ENCODE assay signal across 1 cellular context in the genomic region with DNA sequence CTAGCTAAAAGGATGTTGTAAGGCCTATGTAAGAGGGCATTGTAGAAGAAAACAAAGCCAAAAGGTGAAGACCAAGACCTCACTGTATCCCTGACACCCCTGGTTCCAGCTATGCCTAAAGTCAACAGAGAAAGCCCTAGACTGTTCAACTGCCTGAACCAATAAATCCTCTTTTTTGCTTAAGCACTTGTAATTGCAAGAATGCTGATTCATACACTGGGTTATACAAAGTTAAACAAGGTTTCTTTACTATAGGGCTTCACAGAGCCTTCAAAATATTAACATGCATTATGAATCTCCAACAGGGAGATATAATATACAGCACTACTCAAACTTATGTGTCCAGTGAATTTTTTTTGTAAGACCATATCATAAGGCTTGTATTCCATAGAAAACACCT.
TF ChIP-seq lines count a peak whose summit lies in the region.

No MANE protein-coding gene starts in this region.

TF ChIP-seq in WTC11, 78 proteins besides CTCF, POLR2A, EP300 and RAD21 (continued from another document):
- TF ChIP-seq, protein P1, sequence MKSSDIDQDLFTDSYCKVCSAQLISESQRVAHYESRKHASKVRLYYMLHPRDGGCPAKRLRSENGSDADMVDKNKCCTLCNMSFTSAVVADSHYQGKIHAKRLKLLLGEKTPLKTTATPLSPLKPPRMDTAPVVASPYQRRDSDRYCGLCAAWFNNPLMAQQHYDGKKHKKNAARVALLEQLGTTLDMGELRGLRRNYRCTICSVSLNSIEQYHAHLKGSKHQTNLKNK (CRISPR knock-in tag; IDR thresholded peaks at IDR 0.05) = no peak
TF ChIP-seq in WTC11: peak in this region for 0.
